ENCODE assay signal across 9 cellular contexts in genomic region chr12:74689071-74689655, GRCh38.
A peak's percentile ranks its signal among the peaks of the same experiment; 100 is the strongest.
DNase-seq lines count a peak whose midpoint lies in the region; ATAC-seq and TF ChIP-seq lines count a peak whose summit lies in the region.
"Had no signal": no experiment of that assay in that cellular context is flagged by ENCODE, and none has a peak within 500 bp of the region (broad histone marks: within the 10 kb centered on the region; RNA-seq: fewer than 3 reads in every experiment).

No MANE protein-coding gene starts in this region.

- H3K27me3 Mint-ChIP-seq in naive thymus-derived CD4-positive, alpha-beta T cell = no peaks in the 10 kb centered on the region

- ATAC-seq in HG02852 (IDR thresholded peaks at IDR 0.05; ENCODE audit: unreplicated experiment) = peak; percentile 59
- ATAC-seq in naive thymus-derived CD4-positive, alpha-beta T cell = no peak
- ATAC-seq in HG03457 (IDR thresholded peaks at IDR 0.05; ENCODE audit: unreplicated experiment) = no peak

- H3K36me3 ChIP-seq in naive thymus-derived CD4-positive, alpha-beta T cell (ENCODE audit: control insufficient read depth in 2 of 3, insufficient read depth in 3 of 3, low read length in 3 of 3) = no peaks in the 10 kb centered on the region
- H3K36me3 ChIP-seq: neutrophil had no signal

- DNase-seq in D341Med (ENCODE audit: low spot score) = peak; percentile 24
- DNase-seq in NCI-H526 (lab: John Stamatoyannopoulos, UW) = peak; percentile 2 to 49
- DNase-seq in choroid plexus epithelial cell (ENCODE audit: low read depth) = peak; percentile 84
- DNase-seq in naive thymus-derived CD4-positive, alpha-beta T cell = peak in 6 of 9 donors; percentile 1 to 41 (median 6)
- no peak for DNase-seq in NCI-H187 (lab: John Stamatoyannopoulos, UW)
- DNase-seq in posterior vena cava (ENCODE audit: low spot score) = no peak

- no peaks in the 10 kb centered on the region for H3K4me1 ChIP-seq in naive thymus-derived CD4-positive, alpha-beta T cell (ENCODE audit: control insufficient read depth in 2 of 2, insufficient read depth in 2 of 2, low read length in 2 of 2)

- peaks cover 0 to 5% (median 0%) of the 10 kb centered on the region in 11 donors for H3K9me3 Mint-ChIP-seq in naive thymus-derived CD4-positive, alpha-beta T cell

- H3K27ac Mint-ChIP-seq in naive thymus-derived CD4-positive, alpha-beta T cell = no peak overlapping the region

- H3K4me1 Mint-ChIP-seq in naive thymus-derived CD4-positive, alpha-beta T cell = no peaks in the 10 kb centered on the region

- no peak overlapping the region for H3K4me3 ChIP-seq in choroid plexus epithelial cell (ENCODE audit: low read depth, low read length)
- H3K4me3 ChIP-seq in naive thymus-derived CD4-positive, alpha-beta T cell (ENCODE audit: low read length) = no peak overlapping the region

- TF ChIP-seq CTCF in choroid plexus epithelial cell (conservative IDR thresholded peaks at IDR 0.05; ENCODE audit: low read depth, low read length) = peak; percentile 66

- H3K27me3 ChIP-seq in naive thymus-derived CD4-positive, alpha-beta T cell (ENCODE audit: control insufficient read depth in 2 of 2, insufficient read depth in 2 of 2, low read length in 2 of 2) = no peaks in the 10 kb centered on the region
- H3K27me3 ChIP-seq: neutrophil had no signal

- H3K27ac ChIP-seq in naive thymus-derived CD4-positive, alpha-beta T cell (ENCODE audit: low read depth, low read length) = no peak overlapping the region
- H3K27ac ChIP-seq: neutrophil had no signal

- H3K4me3 Mint-ChIP-seq in naive thymus-derived CD4-positive, alpha-beta T cell = no peak overlapping the region

- POLR2A ChIA-PET in naive thymus-derived CD4-positive, alpha-beta T cell (lab: Charles Lee) = no interaction called here

- CTCF ChIA-PET in naive thymus-derived CD4-positive, alpha-beta T cell (lab: Charles Lee) = interaction anchor here (1.1 kb wide), 1 partner anchor 1897 kb away, joined by 3 read pairs; no protein-coding TSS in a partner anchor

- intact Hi-C loops in naive thymus-derived CD4-positive, alpha-beta T cell (cut with micrococcal nuclease) = loop anchor here (5.0 to 10.0 kb wide), 4 partner anchors 603 to 1346 kb away; partner anchors contain the start of genes CAPS2 (in 1 of the 2), GLIPR1L1 (in 1 of the 2) and PHLDA1 (in 1 of the 2)
- intact Hi-C loops in posterior vena cava (cut with DNase I) = no loop called here

- H3K9me3 ChIP-seq in naive thymus-derived CD4-positive, alpha-beta T cell (ENCODE audit: control insufficient read depth in 2 of 3, low read length in 3 of 3) = no peaks in the 10 kb centered on the region
- H3K9me3 ChIP-seq: neutrophil had no signal

- no peaks in the 10 kb centered on the region for H3K36me3 Mint-ChIP-seq in naive thymus-derived CD4-positive, alpha-beta T cell

Comparison
In these comparisons a context has a peak if more than half of its experiments do, and no peak if none do; other contexts are left out.
1. DNase-seq: peak in D341Med (single experiment), NCI-H526 (2 of 2), choroid plexus epithelial cell (single experiment) and naive thymus-derived CD4-positive, alpha-beta T cell (6 of 9); none in NCI-H187 (0 of 2) and posterior vena cava (single experiment).
2. intact Hi-C loops: an anchor here in naive thymus-derived CD4-positive, alpha-beta T cell (5.0 to 10.0 kb wide); none called in posterior vena cava.